15 cellular contexts compared by ENCODE assay signal in genomic region chr5:37991267-37991902, GRCh38.
"Had no signal": no experiment of that assay in that cellular context is flagged by ENCODE, and none has a peak within 500 bp of the region (broad histone marks: within the 10 kb centered on the region; RNA-seq: fewer than 3 reads in every experiment).

No MANE protein-coding gene starts in this region.

- H3K27me3 ChIP-seq: neutrophil, suprapubic skin had no signal

- H3K36me3 ChIP-seq: neutrophil, suprapubic skin, WERI-Rb-1 had no signal

- H3K27ac ChIP-seq: neutrophil, SK-N-MC, suprapubic skin, WERI-Rb-1 had no signal

- DNase-seq: activated CD4-positive, alpha-beta T cell treated with anti-CD3 and anti-CD28 coated beads, Interleukin-2, amount 10 ng/mL, durations not matched to agents 7 days and 5 days; activated CD8-positive, alpha-beta memory T cell treated with anti-CD3 and anti-CD28 coated beads for 24 hours; activated naive CD4-positive, alpha-beta T cell treated with anti-CD3 and anti-CD28 coated beads for 36 hours; activated T-cell treated with anti-CD3 and anti-CD28 coated beads for 4 hours; central memory CD4-positive, alpha-beta T cell; cortex of kidney; effector memory CD8-positive, alpha-beta T cell; hypothalamus; stimulated activated naive B cell treated with anti-CD40 and anti-IgM and Interleukin-4, amounts not matched to agents 10 μg/mL and 1 μg/mL and 100 μg/mL, for 72 hours; T-cell; WERI-Rb-1 had no signal

- ATAC-seq: activated T-helper 17 cell treated with anti-CD3 and anti-CD28 coated beads, Interleukin-2, amount 50 U/mL, for 72 hours; effector memory CD8-positive, alpha-beta T cell; T-cell had no signal

- H3K4me3 ChIP-seq: SK-N-MC, suprapubic skin had no signal

- H3K4me1 ChIP-seq: suprapubic skin had no signal

- H3K9me3 ChIP-seq: neutrophil, suprapubic skin had no signal
